Comparison of ENCODE assay signal across 8 cellular contexts in genomic region chr3:98901032-98901464, GRCh38. TPM values are rescaled to one million over a fixed set of nuclear protein-coding genes. Genes with fewer than 3 reads are reported as not detected.
A peak's percentile ranks its signal among the peaks of the same experiment; 100 is the strongest.
DNase-seq lines count a peak whose midpoint lies in the region; ATAC-seq and TF ChIP-seq lines count a peak whose summit lies in the region.

No MANE protein-coding gene starts in this region.

- TF ChIP-seq CTCF in foreskin keratinocyte (conservative IDR thresholded peaks at IDR 0.05): no peak
- TF ChIP-seq CTCF in nephron progenitor cell (IDR thresholded peaks at IDR 0.05): no peak

- DNase-seq in NCI-H146 (lab: John Stamatoyannopoulos, UW): peak; percentile 39
- no peak for DNase-seq in NCI-H146 treated with DMSO at 0.1 percent for 48 hours (lab: John Stamatoyannopoulos, UW; ENCODE audit: unreplicated experiment)
- peak; percentile 51 for DNase-seq in NCI-H1105 (lab: John Stamatoyannopoulos, UW)
- DNase-seq in activated effector memory CD4-positive, alpha-beta T cell treated with anti-CD3 and anti-CD28 coated beads, Interleukin-2, amount 50 U/mL, for 16 hours: peak; percentile 63
- DNase-seq in foreskin keratinocyte: no peak
- peak; percentile 68 for DNase-seq in nephron progenitor cell
- DNase-seq in aorta: peak; percentile 67 to 85

- intact Hi-C loops in aorta (cut with DNase I): loop anchor here (5.0 to 10.0 kb wide), 2 partner anchors 44 to 734 kb away; partner anchors contain the start of gene COL8A1 (in 1 of the 2)

- H3K4me1 Mint-ChIP-seq in nephron progenitor cell: peaks cover 42% of the 10 kb centered on the region

- ATAC-seq in HG02610 (IDR thresholded peaks at IDR 0.05; ENCODE audit: unreplicated experiment) (peak; percentile 20), foreskin keratinocyte (peak; percentile 32), aorta (ENCODE audit: low FRiP score) (peak; percentile 75)

- peaks cover 4% of the 10 kb centered on the region for H3K9me3 Mint-ChIP-seq in nephron progenitor cell

- no peaks in the 10 kb centered on the region for H3K9me3 ChIP-seq in aorta (ENCODE audit: control insufficient read depth, low read length)

- H3K36me3 Mint-ChIP-seq in nephron progenitor cell (ENCODE audit: low read depth): peaks cover 14% of the 10 kb centered on the region

- H3K4me1 ChIP-seq in foreskin keratinocyte (peaks cover 16% of the 10 kb centered on the region), aorta (ENCODE audit: control insufficient read depth in 1 of 2, insufficient read depth in 2 of 2, low read length in 2 of 2) (peaks cover 0 to 7% of the 10 kb centered on the region in 2 donors)

- peak overlapping the region; percentile 96 for H3K4me3 Mint-ChIP-seq in nephron progenitor cell

- WGBS in aorta, 2 donors: 0 to 1% methylated on average over 8 to 42 of the region's 42 CpGs

- peaks cover 3% of the 10 kb centered on the region for H3K27me3 Mint-ChIP-seq in nephron progenitor cell (ENCODE audit: low read depth, poor library complexity)

- peaks cover 0 to 3% of the 10 kb centered on the region in 2 donors for H3K36me3 ChIP-seq in aorta (ENCODE audit: control insufficient read depth in 1 of 2, insufficient read depth in 2 of 2, low read length in 1 of 2)

- H3K27ac Mint-ChIP-seq in nephron progenitor cell: peak overlapping the region; percentile 88

- H3K4me3 ChIP-seq in aorta (ENCODE audit: low read length in 2 of 2): peak overlapping the region; percentile 65 to 80

- H3K27ac ChIP-seq in foreskin keratinocyte (peak overlapping the region; percentile 57), aorta (ENCODE audit: low read depth in 1 of 2, low read length in 2 of 2) (peak overlapping the region; percentile 24 to 68)

- no peaks in the 10 kb centered on the region for H3K27me3 ChIP-seq in foreskin keratinocyte
- no peaks in the 10 kb centered on the region for H3K27me3 ChIP-seq in aorta (ENCODE audit: control insufficient read depth in 1 of 2, insufficient read depth in 2 of 2, low read length in 1 of 2)

RNA-seq across cellular contexts. Expression of gene DCBLD2, which starts 0.4 kb away (rescaled TPM):
- 397 and 472 TPM in 2 replicates for total RNA-seq in foreskin keratinocyte
- polyA plus RNA-seq in foreskin keratinocyte: 84.0 and 93.4 TPM in 2 replicates
- total RNA-seq in aorta: 10 to 100 TPM; 27.5 to 36.3 TPM
- polyA plus RNA-seq in aorta: 10 to 100 TPM in 1 of 2 donors, 1 to 10 TPM in 1; 4.4 to 13.9 TPM

Comparison
In these comparisons a context has a peak if more than half of its experiments do, and no peak if none do; other contexts are left out.
1. DNase-seq: peak in NCI-H146 (single experiment), NCI-H1105 (single experiment), activated effector memory CD4-positive, alpha-beta T cell treated with anti-CD3 and anti-CD28 coated beads, Interleukin-2, amount 50 U/mL, for 16 hours (single experiment), nephron progenitor cell (single experiment) and aorta (2 of 2); none in NCI-H146 treated with DMSO at 0.1 percent for 48 hours (single experiment) and foreskin keratinocyte (0 of 2).
2. ATAC-seq: peak in every context shown above with its lines; median percentile 75 in aorta; 32 in foreskin keratinocyte; 20 in HG02610.
3. RNA of gene DCBLD2, which starts 0.4 kb away (total RNA-seq): 397 to 472 TPM in foreskin keratinocyte; 27.5 to 36.3 TPM in aorta; every median in the first group is over 10 times any median in the second.